In genomic region chr12:31522607-31523006, GRCh38 we compare ENCODE assay signal across 28 cellular contexts.
"Had no signal": no experiment of that assay in that cellular context is flagged by ENCODE, and none has a peak within 500 bp of the region (broad histone marks: within the 10 kb centered on the region; RNA-seq: fewer than 3 reads in every experiment).

No MANE protein-coding gene starts in this region.

- FAIRE-seq: keratinocyte had no signal

- ATAC-seq: activated CD4-positive, CD25-positive, alpha-beta regulatory T cell treated with anti-CD3 and anti-CD28 coated beads, Interleukin-2, amount 50 U/mL, for 24 hours; body of pancreas; esophagus mucosa; heart left ventricle; left cardiac atrium; naive thymus-derived CD8-positive, alpha-beta T cell; upper lobe of right lung had no signal

- H3K4me2 ChIP-seq: neural progenitor cell had no signal

- DNase-seq: activated CD4-positive, alpha-beta T cell treated with anti-CD3 and anti-CD28 coated beads for 48 hours; activated CD4-positive, alpha-beta T cell treated with anti-CD3 and anti-CD28 coated beads, Interleukin-2, amount 50 U/mL, for 48 hours; activated CD8-positive, alpha-beta memory T cell treated with anti-CD3 and anti-CD28 coated beads for 24 hours; activated effector memory CD4-positive, alpha-beta T cell treated with Interleukin-2 at 50 U/mL for 16 hours; activated naive CD4-positive, alpha-beta T cell treated with anti-CD3 and anti-CD28 coated beads for 36 hours; activated naive CD8-positive, alpha-beta T cell treated with anti-CD3 and anti-CD28 coated beads for 36 hours; adrenal gland; aorta; body of pancreas; cerebellar nuclear complex; cortex of kidney; heart left ventricle; hypothalamus; left cardiac atrium; midbrain; naive thymus-derived CD8-positive, alpha-beta T cell; occipital lobe; spleen; stimulated activated naive CD4-positive, alpha-beta T cell; tibial artery; upper lobe of right lung had no signal

- H3K27me3 ChIP-seq: adrenal gland, body of pancreas, heart left ventricle, neural progenitor cell, right atrium auricular region, spleen, suprapubic skin, tibial artery, upper lobe of right lung had no signal

- H3K27ac ChIP-seq: adrenal gland, body of pancreas, heart left ventricle, neural progenitor cell, parathyroid adenoma, right atrium auricular region, spleen, suprapubic skin, tibial artery, upper lobe of right lung had no signal

- H3K36me3 ChIP-seq: adrenal gland, heart left ventricle, neural progenitor cell, right atrium auricular region, spleen, suprapubic skin, tibial artery, upper lobe of right lung had no signal

- H3K9ac ChIP-seq: neural progenitor cell, parathyroid adenoma had no signal

- H3K4me1 ChIP-seq: upper lobe of right lung had no signal

- H3K4me3 ChIP-seq: adrenal gland, body of pancreas, heart left ventricle, neural progenitor cell, right atrium auricular region, spleen, suprapubic skin, tibial artery, upper lobe of right lung had no signal

- H3K9me3 ChIP-seq: adrenal gland, body of pancreas, heart left ventricle, right atrium auricular region, spleen, suprapubic skin, tibial artery, upper lobe of right lung had no signal
